In the genomic region with DNA sequence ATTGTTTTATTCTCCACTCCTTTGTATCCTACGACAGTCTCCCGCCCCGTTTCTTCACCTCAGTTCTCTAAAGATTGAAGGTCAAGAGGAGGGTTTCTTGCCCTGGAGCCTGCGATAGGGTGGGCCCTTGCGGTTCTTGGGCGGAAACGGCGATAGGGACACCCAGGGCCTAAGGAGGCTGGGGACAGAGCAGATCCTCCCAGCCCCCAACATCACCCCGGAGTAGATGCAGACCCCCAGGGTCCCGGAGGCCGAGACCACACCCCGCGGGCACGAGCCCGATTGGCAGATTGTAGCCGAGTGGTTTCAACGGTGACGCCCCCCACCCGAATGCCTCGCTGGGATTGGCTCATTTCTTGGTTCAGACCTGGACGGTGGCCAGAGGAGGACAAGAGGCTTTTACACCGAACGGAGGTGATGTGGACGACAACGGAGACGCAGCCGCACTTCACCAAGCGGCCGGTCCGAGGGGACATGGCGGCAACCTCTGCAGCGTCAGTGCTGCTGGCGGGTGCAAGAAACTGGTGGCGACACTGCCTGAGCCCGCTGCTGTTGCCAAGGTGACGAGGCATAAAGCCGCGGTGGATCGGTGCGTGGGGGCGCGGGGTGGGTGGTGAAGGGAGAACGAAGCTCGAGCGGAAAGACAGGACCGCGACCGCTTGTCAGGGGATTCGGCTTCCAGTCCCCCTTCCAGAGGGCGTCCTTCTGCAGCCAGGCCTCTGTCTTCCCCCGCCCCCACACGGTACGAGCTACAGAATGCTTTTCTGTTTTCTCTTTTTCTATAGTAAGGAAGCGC, we compare ENCODE assay signal across 8 cellular contexts. TPM values are rescaled to one million over a fixed set of nuclear protein-coding genes. Genes with fewer than 3 reads are reported as not detected.
A peak's percentile ranks its signal among the peaks of the same experiment; 100 is the strongest.
DNase-seq lines count a peak whose midpoint lies in the region; ATAC-seq and TF ChIP-seq lines count a peak whose summit lies in the region.

No MANE protein-coding gene starts in this region.

- DNase-seq in EH (ENCODE audit: low read depth) (peak; percentile 87), NCI-H1105 (lab: John Stamatoyannopoulos, UW) (peak; percentile 99), SKM-1 (lab: John Stamatoyannopoulos, UW; ENCODE audit: unreplicated experiment) (peak; percentile 46), Right ventricle myocardium superior (peak; percentile 92), osteocyte (ENCODE audit: extremely low spot score, unreplicated experiment) (peak; percentile 93)
- peak; percentile 82 for DNase-seq in activated naive CD8-positive, alpha-beta T cell treated with anti-CD3 and anti-CD28 coated beads for 36 hours

- CTCF ChIA-PET in HEK293 (lab: Yijun Ruan, JAX) = interaction anchor here (0.6 to 1.0 kb wide), 2 partner anchors 64 to 322 kb away, joined by 3 to 4 read pairs; no protein-coding TSS in a partner anchor

- peak overlapping the region; percentile 98 for H3K4me3 ChIP-seq in HEK293 (ENCODE audit: low read depth, low read length)
- peak overlapping the region; percentile 61 for H3K4me3 ChIP-seq in thymus (ENCODE audit: low read length)

- under 1% methylated on average over 54 of the region's 54 CpGs for WGBS in thymus

- H3K27ac ChIP-seq in HEK293 (ENCODE audit: extremely low read depth, low read depth, low read length) (peak overlapping the region; percentile 42; the same call in 1 of the 2 replicates), thymus (ENCODE audit: low read depth) (peak overlapping the region; percentile 38)

- POLR2A ChIA-PET in HEK293 (lab: Yijun Ruan, JAX) = interaction anchor here (0.6 to 1.5 kb wide), 4 partner anchors 20 to 189 kb away, joined by 3 to 9 read pairs (median 4); partner anchors contain the start of gene MCF2L2

- H3K36me3 ChIP-seq in HEK293 (ENCODE audit: control insufficient read depth in 2 of 2, insufficient read depth in 1 of 2, low read length in 2 of 2) (peaks cover 0 to 6% of the 10 kb centered on the region in 2 experiments; a peak in 1 of 3 replicates), thymus (ENCODE audit: control insufficient read depth, insufficient read depth) (no peaks in the 10 kb centered on the region)

- H3K27me3 ChIP-seq in thymus (ENCODE audit: control insufficient read depth, insufficient read depth) = no peaks in the 10 kb centered on the region

- peak overlapping the region; percentile 63 for H3K27ac Mint-ChIP-seq in activated naive CD8-positive, alpha-beta T cell treated with anti-CD3 and anti-CD28 coated beads for 36 hours
- H3K27ac Mint-ChIP-seq in osteocyte (ENCODE audit: unreplicated experiment) = peak overlapping the region; percentile 95

- H3K4me1 Mint-ChIP-seq in activated naive CD8-positive, alpha-beta T cell treated with anti-CD3 and anti-CD28 coated beads for 36 hours = peaks cover 17% of the 10 kb centered on the region
- peaks cover 31% of the 10 kb centered on the region for H3K4me1 Mint-ChIP-seq in osteocyte (ENCODE audit: unreplicated experiment)

- TF ChIP-seq CTCF in HEK293 (tag by site-specific recombination; IDR thresholded peaks at IDR 0.05) (peak; percentile 87), osteocyte (IDR thresholded peaks at IDR 0.05) (no peak)

- H3K4me3 Mint-ChIP-seq in activated naive CD8-positive, alpha-beta T cell treated with anti-CD3 and anti-CD28 coated beads for 36 hours = peak overlapping the region; percentile 93
- peak overlapping the region; percentile 97 for H3K4me3 Mint-ChIP-seq in osteocyte (ENCODE audit: unreplicated experiment)

- H3K9me3 ChIP-seq in HEK293 (ENCODE audit: control insufficient read depth, insufficient read depth, low read depth, low read length) (no peaks in the 10 kb centered on the region), thymus (ENCODE audit: control insufficient read depth) (no peaks in the 10 kb centered on the region)

- no peaks in the 10 kb centered on the region for H3K4me1 ChIP-seq in HEK293 (ENCODE audit: control insufficient read depth, insufficient read depth, low read length)
- H3K4me1 ChIP-seq in thymus (ENCODE audit: control insufficient read depth, insufficient read depth, low read length) = no peaks in the 10 kb centered on the region

- intact Hi-C loops in Right ventricle myocardium superior (cut with DNase I) = no loop called here

- ATAC-seq in Right ventricle myocardium superior (ENCODE audit: poor library complexity) = peak; percentile 89

- H3K27me3 Mint-ChIP-seq in activated naive CD8-positive, alpha-beta T cell treated with anti-CD3 and anti-CD28 coated beads for 36 hours = peaks cover 4% of the 10 kb centered on the region
- H3K27me3 Mint-ChIP-seq in osteocyte (ENCODE audit: unreplicated experiment) = peaks cover 19% of the 10 kb centered on the region

- H3K36me3 Mint-ChIP-seq in activated naive CD8-positive, alpha-beta T cell treated with anti-CD3 and anti-CD28 coated beads for 36 hours = peaks cover 4% of the 10 kb centered on the region
- peaks cover 14% of the 10 kb centered on the region for H3K36me3 Mint-ChIP-seq in osteocyte (ENCODE audit: unreplicated experiment)

- peaks cover 17% of the 10 kb centered on the region for H3K9me3 Mint-ChIP-seq in activated naive CD8-positive, alpha-beta T cell treated with anti-CD3 and anti-CD28 coated beads for 36 hours
- peaks cover 18% of the 10 kb centered on the region for H3K9me3 Mint-ChIP-seq in osteocyte (ENCODE audit: unreplicated experiment)

TF ChIP-seq in HEK293, 187 proteins besides CTCF, POLR2A, EP300 and RAD21 (continues in another document):
- TF ChIP-seq SCRT2 (tag by site-specific recombination; IDR thresholded peaks at IDR 0.05) (no peak), ZNF404 (tag by site-specific recombination; IDR thresholded peaks at IDR 0.05) (no peak), ZNF791 (tag by site-specific recombination; IDR thresholded peaks at IDR 0.05) (no peak), ZNF658 (tag by site-specific recombination; IDR thresholded peaks at IDR 0.05) (no peak), SALL2 (tag by site-specific recombination; IDR thresholded peaks at IDR 0.05; ENCODE audit: borderline replicate concordance) (no peak), ZFHX2 (tag by site-specific recombination; conservative IDR thresholded peaks at IDR 0.05) (peak; percentile 88), ZNF549 (tag by site-specific recombination; IDR thresholded peaks at IDR 0.05) (no peak), ZNF112 (tag by site-specific recombination; IDR thresholded peaks at IDR 0.05) (no peak), ZNF248 (tag by site-specific recombination; IDR thresholded peaks at IDR 0.05) (no peak), ZNF707 (tag by site-specific recombination; IDR thresholded peaks at IDR 0.05) (no peak)
- TF ChIP-seq, protein P1, sequence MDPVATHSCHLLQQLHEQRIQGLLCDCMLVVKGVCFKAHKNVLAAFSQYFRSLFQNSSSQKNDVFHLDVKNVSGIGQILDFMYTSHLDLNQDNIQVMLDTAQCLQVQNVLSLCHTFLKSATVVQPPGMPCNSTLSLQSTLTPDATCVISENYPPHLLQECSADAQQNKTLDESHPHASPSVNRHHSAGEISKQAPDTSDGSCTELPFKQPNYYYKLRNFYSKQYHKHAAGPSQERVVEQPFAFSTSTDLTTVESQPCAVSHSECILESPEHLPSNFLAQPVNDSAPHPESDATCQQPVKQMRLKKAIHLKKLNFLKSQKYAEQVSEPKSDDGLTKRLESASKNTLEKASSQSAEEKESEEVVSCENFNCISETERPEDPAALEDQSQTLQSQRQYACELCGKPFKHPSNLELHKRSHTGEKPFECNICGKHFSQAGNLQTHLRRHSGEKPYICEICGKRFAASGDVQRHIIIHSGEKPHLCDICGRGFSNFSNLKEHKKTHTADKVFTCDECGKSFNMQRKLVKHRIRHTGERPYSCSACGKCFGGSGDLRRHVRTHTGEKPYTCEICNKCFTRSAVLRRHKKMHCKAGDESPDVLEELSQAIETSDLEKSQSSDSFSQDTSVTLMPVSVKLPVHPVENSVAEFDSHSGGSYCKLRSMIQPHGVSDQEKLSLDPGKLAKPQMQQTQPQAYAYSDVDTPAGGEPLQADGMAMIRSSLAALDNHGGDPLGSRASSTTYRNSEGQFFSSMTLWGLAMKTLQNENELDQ (tag by site-specific recombination; IDR thresholded peaks at IDR 0.05; ENCODE audit: low read depth) = no peak
- TF ChIP-seq, protein P2, sequence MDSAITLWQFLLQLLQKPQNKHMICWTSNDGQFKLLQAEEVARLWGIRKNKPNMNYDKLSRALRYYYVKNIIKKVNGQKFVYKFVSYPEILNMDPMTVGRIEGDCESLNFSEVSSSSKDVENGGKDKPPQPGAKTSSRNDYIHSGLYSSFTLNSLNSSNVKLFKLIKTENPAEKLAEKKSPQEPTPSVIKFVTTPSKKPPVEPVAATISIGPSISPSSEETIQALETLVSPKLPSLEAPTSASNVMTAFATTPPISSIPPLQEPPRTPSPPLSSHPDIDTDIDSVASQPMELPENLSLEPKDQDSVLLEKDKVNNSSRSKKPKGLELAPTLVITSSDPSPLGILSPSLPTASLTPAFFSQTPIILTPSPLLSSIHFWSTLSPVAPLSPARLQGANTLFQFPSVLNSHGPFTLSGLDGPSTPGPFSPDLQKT (IDR thresholded peaks at IDR 0.05; ENCODE audit: borderline replicate concordance, low read depth, low read length) = no peak

RNA-seq across cellular contexts. Expression of gene MCF2L2, which starts 19.0 kb away (rescaled TPM):
- total RNA-seq in activated naive CD8-positive, alpha-beta T cell treated with anti-CD3 and anti-CD28 coated beads for 36 hours = 1 to 10 TPM; 1.9 to 2.2 TPM
- total RNA-seq in Right ventricle myocardium superior (0.51 TPM), osteocyte (1.7 and 2.4 TPM in 2 replicates)
- 1.0 TPM for polyA plus RNA-seq in thymus

Comparison
In these comparisons a context has a peak if more than half of its experiments do, and no peak if none do; other contexts are left out.
1. Peak in every context shown above with its lines: DNase-seq, ATAC-seq, H3K4me3 ChIP-seq and H3K27ac ChIP-seq.
2. DNase-seq: peak in every context shown above with its lines; median percentile 99 in NCI-H1105; 93 in osteocyte; 92 in Right ventricle myocardium superior; 87 in EH; 82 in activated naive CD8-positive, alpha-beta T cell treated with anti-CD3 and anti-CD28 coated beads for 36 hours; 46 in SKM-1.